1 cellular context compared by ENCODE assay signal in the genomic region with DNA sequence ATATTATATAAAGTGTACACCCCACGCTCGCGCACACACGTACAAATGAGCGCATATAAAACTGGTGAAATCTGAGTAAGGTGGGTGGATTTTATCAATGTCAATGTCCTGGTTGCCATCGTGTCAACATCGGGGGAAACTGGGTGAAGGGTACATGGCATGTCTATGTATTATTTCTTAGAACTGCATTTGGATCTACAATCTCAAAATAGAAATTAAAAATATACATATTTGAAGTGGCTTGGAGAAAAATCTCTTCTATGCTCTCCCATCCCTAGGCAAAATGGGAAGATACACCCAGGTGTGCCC.
TF ChIP-seq lines count a peak whose summit lies in the region.

No MANE protein-coding gene starts in this region.

TF ChIP-seq in WTC11, 78 proteins besides CTCF, POLR2A, EP300 and RAD21 (continued from another document):
- TF ChIP-seq, protein P1, sequence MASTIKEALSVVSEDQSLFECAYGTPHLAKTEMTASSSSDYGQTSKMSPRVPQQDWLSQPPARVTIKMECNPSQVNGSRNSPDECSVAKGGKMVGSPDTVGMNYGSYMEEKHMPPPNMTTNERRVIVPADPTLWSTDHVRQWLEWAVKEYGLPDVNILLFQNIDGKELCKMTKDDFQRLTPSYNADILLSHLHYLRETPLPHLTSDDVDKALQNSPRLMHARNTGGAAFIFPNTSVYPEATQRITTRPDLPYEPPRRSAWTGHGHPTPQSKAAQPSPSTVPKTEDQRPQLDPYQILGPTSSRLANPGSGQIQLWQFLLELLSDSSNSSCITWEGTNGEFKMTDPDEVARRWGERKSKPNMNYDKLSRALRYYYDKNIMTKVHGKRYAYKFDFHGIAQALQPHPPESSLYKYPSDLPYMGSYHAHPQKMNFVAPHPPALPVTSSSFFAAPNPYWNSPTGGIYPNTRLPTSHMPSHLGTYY (CRISPR knock-in tag; IDR thresholded peaks at IDR 0.05): no peak
- TF ChIP-seq ZNF232 (CRISPR knock-in tag; IDR thresholded peaks at IDR 0.05): no peak
- TF ChIP-seq TP53 (CRISPR knock-in tag; IDR thresholded peaks at IDR 0.05): no peak
- no peak for TF ChIP-seq ZBTB21 (CRISPR knock-in tag; IDR thresholded peaks at IDR 0.05; ENCODE audit: borderline replicate concordance)
- TF ChIP-seq, protein P2, sequence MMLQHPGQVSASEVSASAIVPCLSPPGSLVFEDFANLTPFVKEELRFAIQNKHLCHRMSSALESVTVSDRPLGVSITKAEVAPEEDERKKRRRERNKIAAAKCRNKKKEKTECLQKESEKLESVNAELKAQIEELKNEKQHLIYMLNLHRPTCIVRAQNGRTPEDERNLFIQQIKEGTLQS (CRISPR knock-in tag; conservative IDR thresholded peaks at IDR 0.05): no peak
- TF ChIP-seq TEAD1 (CRISPR knock-in tag; IDR thresholded peaks at IDR 0.05): no peak
- TF ChIP-seq NR1H2 (CRISPR knock-in tag; IDR thresholded peaks at IDR 0.05): no peak
- no peak for TF ChIP-seq ZNF671 (CRISPR knock-in tag; IDR thresholded peaks at IDR 0.05)
